In the genomic region with DNA sequence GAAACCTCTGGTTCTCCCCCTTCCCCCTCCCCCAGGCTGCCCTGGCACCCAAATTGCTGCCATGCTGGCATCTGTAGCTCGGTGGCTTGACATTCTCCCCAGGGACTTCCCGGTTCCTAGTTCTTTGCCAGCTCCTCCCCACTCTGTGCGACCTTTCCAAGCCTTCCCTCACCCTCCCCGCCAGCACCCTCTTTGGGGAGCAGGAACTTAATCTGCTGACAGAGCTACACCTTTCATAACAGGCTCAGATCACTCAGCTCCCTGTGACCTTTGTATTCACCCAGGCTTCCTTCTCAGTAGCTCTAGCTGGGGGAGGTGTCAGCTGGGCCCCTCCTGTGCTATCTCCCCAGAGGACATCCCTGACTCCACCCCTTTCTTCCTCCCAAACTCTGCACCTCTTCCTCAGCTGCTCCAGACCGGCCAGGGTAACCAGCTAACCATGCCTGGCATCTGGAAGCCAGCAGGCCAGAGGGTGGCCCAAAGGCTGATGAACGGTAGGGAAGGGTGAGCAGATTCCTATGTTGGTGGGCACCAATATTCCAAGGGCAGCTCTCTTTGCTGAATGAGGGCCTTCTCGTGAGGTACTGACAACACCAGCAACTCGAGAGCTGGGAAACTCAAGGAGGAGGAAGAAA, we compare ENCODE assay signal across 7 cellular contexts. TPM values are rescaled to one million over a fixed set of nuclear protein-coding genes. Genes with fewer than 3 reads are reported as not detected.
DNase-seq lines count a peak whose midpoint lies in the region; ATAC-seq, FAIRE-seq and TF ChIP-seq lines count a peak whose summit lies in the region.

No MANE protein-coding gene starts in this region.

- H3K9me1 ChIP-seq in endothelial cell of umbilical vein (replicated peaks; ENCODE audit: control insufficient read depth, extremely low read depth, insufficient read depth, low read length), result no peaks in the 10 kb centered on the region

- no peak overlapping the region for H2BK120ac ChIP-seq in trophoblast cell (ENCODE audit: insufficient read depth, low read length, poor library complexity)

- H3K4me3 ChIP-seq in endothelial cell of umbilical vein (replicated peaks in 1 of 3; ENCODE audit: insufficient read depth in 1 of 3, low read depth in 1 of 3, low read length in 3 of 3) (no peak overlapping the region), trophoblast cell (ENCODE audit: low read depth, low read length) (no peak overlapping the region)

- H3K23ac ChIP-seq in trophoblast cell (ENCODE audit: low read length), result no peak overlapping the region

- intact Hi-C loops in endothelial cell of umbilical vein (cut with micrococcal nuclease), result no loop called here

- DNase-seq in GM18507 (ENCODE audit: extremely low spot score, insufficient read length, low read depth), result no peak
- DNase-seq in NCI-H82 (lab: John Stamatoyannopoulos, UW), result peak; percentile 76
- no peak for DNase-seq in endothelial cell of umbilical vein (ENCODE audit: low read depth, low spot score)
- DNase-seq in trophoblast cell, result no peak
- DNase-seq in NCI-H1048 (lab: John Stamatoyannopoulos, UW), result no peak

- POLR2A ChIA-PET in endothelial cell of umbilical vein (lab: Charles Lee), result interaction anchor here (2.3 kb wide), 1 partner anchor 25 kb away, joined by 17 read pairs; a partner anchor contains a TSS

- no peaks in the 10 kb centered on the region for H4K20me1 ChIP-seq in endothelial cell of umbilical vein (replicated peaks; ENCODE audit: control insufficient read depth, extremely low read depth, insufficient read depth, low read length)

- FAIRE-seq in GM18507 (lab: Jason Lieb, UNC), result peak; percentile 87
- no peak for FAIRE-seq in endothelial cell of umbilical vein (lab: Jason Lieb, UNC)

- no peak overlapping the region for H2BK5ac ChIP-seq in trophoblast cell (ENCODE audit: low read depth, low read length, poor library complexity)

- no peak overlapping the region for H3K14ac ChIP-seq in trophoblast cell (ENCODE audit: low read length)

- no peak overlapping the region for H3K9ac ChIP-seq in endothelial cell of umbilical vein (replicated peaks; ENCODE audit: extremely low read depth, insufficient read depth, low read length)
- no peak overlapping the region for H3K9ac ChIP-seq in trophoblast cell (ENCODE audit: low read length)

- H3K4me2 ChIP-seq in endothelial cell of umbilical vein (ENCODE audit: insufficient read depth, low read length) (no peak overlapping the region), trophoblast cell (ENCODE audit: low read length) (no peak overlapping the region)

- BruUV-seq in endothelial cell of umbilical vein (replicated peaks; lab: Mats Ljungman, UMichigan), result no TSS peak

- H2AK5ac ChIP-seq in trophoblast cell (ENCODE audit: low read length), result no peak overlapping the region

- H3K36me3 ChIP-seq in endothelial cell of umbilical vein (ENCODE audit: control insufficient read depth in 2 of 2, extremely low read depth in 1 of 2, insufficient read depth in 2 of 2, low read length in 2 of 2), result no peaks in the 10 kb centered on the region
- no peaks in the 10 kb centered on the region for H3K36me3 ChIP-seq in trophoblast cell (ENCODE audit: control insufficient read depth in 1 of 2, insufficient read depth in 2 of 2, low read length in 2 of 2)

- H4K8ac ChIP-seq in trophoblast cell (ENCODE audit: low read depth, low read length), result no peak overlapping the region

- H3K4ac ChIP-seq in trophoblast cell (ENCODE audit: low read depth, low read length), result no peak overlapping the region

- no CpG with 5 or more reads among the region's 8 CpGs for WGBS in trophoblast cell (ENCODE audit: extremely low coverage, insufficient coverage, insufficient read length)

- TF ChIP-seq CTCF in endothelial cell of umbilical vein (IDR thresholded peaks at IDR 0.05; ENCODE audit: extremely low read depth in 1 of 2, insufficient read depth in 1 of 2, low read depth in 1 of 2, low read length in 2 of 2), result no peak

- H4K12ac ChIP-seq in trophoblast cell (ENCODE audit: low read depth, low read length), result no peak overlapping the region

- peak overlapping the region; percentile 34 for H4K91ac ChIP-seq in trophoblast cell (ENCODE audit: low read depth, low read length)

- H3K9me3 ChIP-seq in endothelial cell of umbilical vein (replicated peaks; ENCODE audit: control insufficient read depth, insufficient read depth, low read length) (no peaks in the 10 kb centered on the region), trophoblast cell (ENCODE audit: insufficient read depth, low read depth, low read length) (no peaks in the 10 kb centered on the region)

- H2AFZ ChIP-seq in endothelial cell of umbilical vein (ENCODE audit: low read depth, low read length) (peak overlapping the region; percentile 90), trophoblast cell (ENCODE audit: insufficient read depth, low read length, poor library complexity) (peak overlapping the region; percentile 26)

- dilution Hi-C loops in endothelial cell of umbilical vein (cut with MboI; ENCODE audit: extremely low pct_ligation_motif_present, low sequenced_read_pairs), result no loop called here

- H3K79me1 ChIP-seq in trophoblast cell (ENCODE audit: low read length), result peaks cover 5% of the 10 kb centered on the region

- H3K4me1 ChIP-seq in endothelial cell of umbilical vein (ENCODE audit: control insufficient read depth, extremely low read depth, insufficient read depth, low read length) (peaks cover 9% of the 10 kb centered on the region), trophoblast cell (ENCODE audit: control insufficient read depth in 1 of 2, insufficient read depth in 2 of 2, low read length in 2 of 2) (peaks cover 12 to 14% of the 10 kb centered on the region in 2 experiments)

- no peak overlapping the region for H3K18ac ChIP-seq in trophoblast cell (ENCODE audit: low read length)

- H3K27me3 ChIP-seq in endothelial cell of umbilical vein (ENCODE audit: control insufficient read depth in 2 of 2, insufficient read depth in 2 of 2, low read length in 2 of 2) (no peaks in the 10 kb centered on the region), trophoblast cell (ENCODE audit: insufficient read depth, low read length) (no peaks in the 10 kb centered on the region)

- CTCF ChIA-PET in endothelial cell of umbilical vein (lab: Charles Lee), result interaction anchor here (0.8 to 4.5 kb wide), 16 partner anchors 9 to 204 kb away, joined by 3 to 89 read pairs (median 14); a partner anchor contains a TSS

- H3K27ac ChIP-seq in endothelial cell of umbilical vein (ENCODE audit: insufficient read depth, low read depth, low read length), result no peak overlapping the region
- H3K27ac ChIP-seq in trophoblast cell (ENCODE audit: low read depth, low read length), result no peak overlapping the region

- peaks cover 7% of the 10 kb centered on the region for H3K79me2 ChIP-seq in endothelial cell of umbilical vein (ENCODE audit: control insufficient read depth, insufficient read depth, low read length)
- H3K79me2 ChIP-seq in trophoblast cell (ENCODE audit: control insufficient read depth, insufficient read depth, low read length, poor library complexity), result no peaks in the 10 kb centered on the region

- H2BK12ac ChIP-seq in trophoblast cell (ENCODE audit: low read length), result peak overlapping the region; percentile 15

- TF ChIP-seq POLR2A in endothelial cell of umbilical vein (IDR thresholded peaks at IDR 0.05; ENCODE audit: low read depth, low read length), result no peak

- ATAC-seq in GM18517 (IDR thresholded peaks at IDR 0.05; ENCODE audit: unreplicated experiment) (no peak), HG03196 (IDR thresholded peaks at IDR 0.05; ENCODE audit: unreplicated experiment) (no peak)

RNA-seq across cellular contexts. Expression of a gene that starts 1.8 kb away (rescaled TPM):
- 40.0 and 40.3 TPM in 2 replicates for total RNA-seq in endothelial cell of umbilical vein
- 106 and 114 TPM in 2 replicates for polyA plus RNA-seq in endothelial cell of umbilical vein
- polyA plus RNA-seq in endothelial cell of umbilical vein (2011; cell fraction: cytosol; rRNA removed), result 94.7 and 115 TPM in 2 replicates
- polyA plus RNA-seq in endothelial cell of umbilical vein (2011; cell fraction: nucleus; rRNA removed), result 22.1 and 26.6 TPM in 2 replicates
- 59.2 and 75.4 TPM in 2 replicates for polyA plus RNA-seq in endothelial cell of umbilical vein (2012)
- 47.8 and 48.2 TPM in 2 replicates for polyA minus RNA-seq in endothelial cell of umbilical vein
- 26.9 TPM for polyA minus RNA-seq in endothelial cell of umbilical vein (2011; cell fraction: cytosol; rRNA and poly(A)+ RNA removed)
- polyA minus RNA-seq in endothelial cell of umbilical vein (2011; cell fraction: nucleus; rRNA and poly(A)+ RNA removed), result 13.0 and 16.5 TPM in 2 replicates
- 66.2 and 68.0 TPM in 2 replicates for polyA plus RNA-seq in trophoblast cell (2013)

RNA-seq across cellular contexts. Expression of a gene that starts 6.4 kb away (rescaled TPM):
- 0.48 TPM in 1 of 2 replicates, not detected in the other for total RNA-seq in endothelial cell of umbilical vein
- 0.07 and 0.10 TPM in 2 replicates for polyA plus RNA-seq in endothelial cell of umbilical vein
- 0.04 TPM in 1 of 2 replicates, not detected in the other for polyA plus RNA-seq in endothelial cell of umbilical vein (2011; cell fraction: cytosol; rRNA removed)
- polyA plus RNA-seq in endothelial cell of umbilical vein (2011; cell fraction: nucleus; rRNA removed), result 0.36 and 0.71 TPM in 2 replicates
- polyA plus RNA-seq in endothelial cell of umbilical vein (2012), result not detected in 2 replicates
- polyA minus RNA-seq in endothelial cell of umbilical vein, result 1.0 TPM in 1 of 2 replicates, not detected in the other
- polyA minus RNA-seq in endothelial cell of umbilical vein (2011; cell fraction: cytosol; rRNA and poly(A)+ RNA removed), result not detected
- 0.82 and 0.91 TPM in 2 replicates for polyA minus RNA-seq in endothelial cell of umbilical vein (2011; cell fraction: nucleus; rRNA and poly(A)+ RNA removed)
- polyA plus RNA-seq in trophoblast cell (2013), result 0.07 and 0.10 TPM in 2 replicates

RNA-seq across cellular contexts. Expression of a gene that starts 25.1 kb away (rescaled TPM):
- 86.6 and 101 TPM in 2 replicates for total RNA-seq in endothelial cell of umbilical vein
- 94.2 and 94.3 TPM in 2 replicates for polyA plus RNA-seq in endothelial cell of umbilical vein
- polyA plus RNA-seq in endothelial cell of umbilical vein (2011; cell fraction: cytosol; rRNA removed), result 85.9 and 89.8 TPM in 2 replicates
- 206 and 214 TPM in 2 replicates for polyA plus RNA-seq in endothelial cell of umbilical vein (2011; cell fraction: nucleus; rRNA removed)
- 69.0 and 80.7 TPM in 2 replicates for polyA plus RNA-seq in endothelial cell of umbilical vein (2012)
- polyA minus RNA-seq in endothelial cell of umbilical vein, result 125 and 129 TPM in 2 replicates
- polyA minus RNA-seq in endothelial cell of umbilical vein (2011; cell fraction: cytosol; rRNA and poly(A)+ RNA removed), result 68.2 TPM
- 85.9 and 108 TPM in 2 replicates for polyA minus RNA-seq in endothelial cell of umbilical vein (2011; cell fraction: nucleus; rRNA and poly(A)+ RNA removed)
- 42.7 and 44.2 TPM in 2 replicates for polyA plus RNA-seq in trophoblast cell (2013)

RNA-seq across cellular contexts. Expression of a gene that starts 52.8 kb away (rescaled TPM):
- 0.53 and 0.55 TPM in 2 replicates for total RNA-seq in endothelial cell of umbilical vein
- polyA plus RNA-seq in endothelial cell of umbilical vein, result 0.66 and 0.75 TPM in 2 replicates
- 0.32 and 0.56 TPM in 2 replicates for polyA plus RNA-seq in endothelial cell of umbilical vein (2011; cell fraction: cytosol; rRNA removed)
- 1.4 and 1.8 TPM in 2 replicates for polyA plus RNA-seq in endothelial cell of umbilical vein (2011; cell fraction: nucleus; rRNA removed)
- polyA plus RNA-seq in endothelial cell of umbilical vein (2012), result 1.1 and 1.2 TPM in 2 replicates
- 0.90 and 1.1 TPM in 2 replicates for polyA minus RNA-seq in endothelial cell of umbilical vein
- polyA minus RNA-seq in endothelial cell of umbilical vein (2011; cell fraction: cytosol; rRNA and poly(A)+ RNA removed), result 3.4 TPM
- 0.58 and 0.67 TPM in 2 replicates for polyA minus RNA-seq in endothelial cell of umbilical vein (2011; cell fraction: nucleus; rRNA and poly(A)+ RNA removed)
- polyA plus RNA-seq in trophoblast cell (2013), result 0.44 and 0.62 TPM in 2 replicates

RNA-seq across cellular contexts. Expression of a gene that starts 56.9 kb away (rescaled TPM):
- 60.4 and 66.4 TPM in 2 replicates for total RNA-seq in endothelial cell of umbilical vein
- polyA plus RNA-seq in endothelial cell of umbilical vein, result 108 and 118 TPM in 2 replicates
- polyA plus RNA-seq in endothelial cell of umbilical vein (2011; cell fraction: cytosol; rRNA removed), result 56.7 and 64.6 TPM in 2 replicates
- polyA plus RNA-seq in endothelial cell of umbilical vein (2011; cell fraction: nucleus; rRNA removed), result 123 and 124 TPM in 2 replicates
- polyA plus RNA-seq in endothelial cell of umbilical vein (2012), result 44.3 and 44.7 TPM in 2 replicates
- polyA minus RNA-seq in endothelial cell of umbilical vein, result 142 and 152 TPM in 2 replicates
- polyA minus RNA-seq in endothelial cell of umbilical vein (2011; cell fraction: cytosol; rRNA and poly(A)+ RNA removed), result 22.2 TPM
- 60.6 and 113 TPM in 2 replicates for polyA minus RNA-seq in endothelial cell of umbilical vein (2011; cell fraction: nucleus; rRNA and poly(A)+ RNA removed)
- 35.0 and 37.2 TPM in 2 replicates for polyA plus RNA-seq in trophoblast cell (2013)
